In genomic region chr17:17269926-17270773, GRCh38 we compare ENCODE assay signal across 12 cellular contexts. TPM values are rescaled to one million over a fixed set of nuclear protein-coding genes. Genes with fewer than 3 reads are reported as not detected.
DNase-seq lines count a peak whose midpoint lies in the region; ATAC-seq and TF ChIP-seq lines count a peak whose summit lies in the region.
"Had no signal": no experiment of that assay in that cellular context is flagged by ENCODE, and none has a peak within 500 bp of the region (broad histone marks: within the 10 kb centered on the region; RNA-seq: fewer than 3 reads in every experiment).

No MANE protein-coding gene starts in this region.

- H2BK5ac ChIP-seq in trophoblast cell (ENCODE audit: low read depth, low read length, poor library complexity) = no peak overlapping the region

- no peak overlapping the region for H4K91ac ChIP-seq in trophoblast cell (ENCODE audit: low read depth, low read length)

- TF ChIP-seq CTCF in HFFc6 (IDR thresholded peaks at IDR 0.05) (peak; percentile 55), lower lobe of right lung (IDR thresholded peaks at IDR 0.05) (peak; percentile 22), ascending aorta (IDR thresholded peaks at IDR 0.05) (no peak)

- H4K12ac ChIP-seq in trophoblast cell (ENCODE audit: low read depth, low read length) = no peak overlapping the region

- no peak overlapping the region for H2AFZ ChIP-seq in trophoblast cell (ENCODE audit: insufficient read depth, low read length, poor library complexity)

- no peak overlapping the region for H3K9ac ChIP-seq in trophoblast cell (ENCODE audit: low read length)

- H3K36me3 ChIP-seq in CD4-positive, CD25-positive, alpha-beta regulatory T cell (ENCODE audit: control insufficient read depth, insufficient read depth, low read length) = peaks cover 83% of the 10 kb centered on the region
- H3K36me3 ChIP-seq in lower lobe of right lung (peaks cover 98% of the 10 kb centered on the region), ascending aorta (peaks cover 79 to 87% of the 10 kb centered on the region in 2 donors), trophoblast cell (ENCODE audit: control insufficient read depth in 1 of 2, insufficient read depth in 2 of 2, low read length in 2 of 2) (peaks cover 29 to 47% of the 10 kb centered on the region in 2 experiments)

- H3K4ac ChIP-seq in trophoblast cell (ENCODE audit: low read depth, low read length) = no peak overlapping the region

- H2BK12ac ChIP-seq in trophoblast cell (ENCODE audit: low read length) = no peak overlapping the region

- no peak overlapping the region for H2BK120ac ChIP-seq in trophoblast cell (ENCODE audit: insufficient read depth, low read length, poor library complexity)

- no peaks in the 10 kb centered on the region for H3K79me1 ChIP-seq in trophoblast cell (ENCODE audit: low read length)

- no peaks in the 10 kb centered on the region for H3K79me2 ChIP-seq in trophoblast cell (ENCODE audit: control insufficient read depth, insufficient read depth, low read length, poor library complexity)

- WGBS in trophoblast cell (ENCODE audit: extremely low coverage, insufficient coverage, insufficient read length) = no CpG with 5 or more reads among the region's 9 CpGs

- no peak overlapping the region for H4K8ac ChIP-seq in trophoblast cell (ENCODE audit: low read depth, low read length)

- H3K4me1 ChIP-seq in CD4-positive, CD25-positive, alpha-beta regulatory T cell (ENCODE audit: control insufficient read depth, insufficient read depth, low read length, poor library complexity, severe bottlenecking) = no peaks in the 10 kb centered on the region
- H3K4me1 ChIP-seq in lower lobe of right lung = no peaks in the 10 kb centered on the region
- H3K4me1 ChIP-seq in ascending aorta = no peaks in the 10 kb centered on the region
- H3K4me1 ChIP-seq in trophoblast cell (ENCODE audit: control insufficient read depth in 1 of 2, insufficient read depth in 2 of 2, low read length in 2 of 2) = no peaks in the 10 kb centered on the region

- no peak overlapping the region for H3K4me2 ChIP-seq in trophoblast cell (ENCODE audit: low read length)

- no peaks in the 10 kb centered on the region for H3K27me3 Mint-ChIP-seq in CD4-positive, CD25-positive, alpha-beta regulatory T cell
- H3K27me3 Mint-ChIP-seq in HFFc6 (ENCODE audit: insufficient read depth) = no peaks in the 10 kb centered on the region
- H3K27me3 Mint-ChIP-seq in activated T-cell treated with anti-CD3 and anti-CD28 coated beads, Interleukin-2, amount 50 U/mL, for 24 hours = no peaks in the 10 kb centered on the region

- DNase-seq in CD4-positive, CD25-positive, alpha-beta regulatory T cell = peak in 2 of 3 donors; percentile 8 to 37
- DNase-seq in HFFc6 (no peak), lower lobe of right lung (no peak), ascending aorta (ENCODE audit: low spot score in 2 of 2) (no peak), NCI-H2029 (lab: John Stamatoyannopoulos, UW) (no peak), trophoblast cell (no peak)
- peak; percentile 37 for DNase-seq in activated T-cell treated with anti-CD3 and anti-CD28 coated beads, Interleukin-2, amount 50 U/mL, for 24 hours
- DNase-seq: foreskin melanocyte, NCI-H1092, occipital lobe, Right ventricle myocardium superior had no signal

- no peaks in the 10 kb centered on the region for H3K9me3 Mint-ChIP-seq in CD4-positive, CD25-positive, alpha-beta regulatory T cell
- H3K9me3 Mint-ChIP-seq in HFFc6 = no peaks in the 10 kb centered on the region
- H3K9me3 Mint-ChIP-seq in activated T-cell treated with anti-CD3 and anti-CD28 coated beads, Interleukin-2, amount 50 U/mL, for 24 hours = no peaks in the 10 kb centered on the region

- no peak overlapping the region for H3K27ac ChIP-seq in CD4-positive, CD25-positive, alpha-beta regulatory T cell (ENCODE audit: insufficient read depth, low read length, poor library complexity, severe bottlenecking)
- no peak overlapping the region for H3K27ac ChIP-seq in lower lobe of right lung
- no peak overlapping the region for H3K27ac ChIP-seq in ascending aorta
- no peak overlapping the region for H3K27ac ChIP-seq in trophoblast cell (ENCODE audit: low read depth, low read length)

- intact Hi-C loops in lower lobe of right lung (cut with DNase I) (no loop called here), ascending aorta (cut with DNase I) (no loop called here)

- no peak overlapping the region for H3K18ac ChIP-seq in trophoblast cell (ENCODE audit: low read length)

- H3K23ac ChIP-seq in trophoblast cell (ENCODE audit: low read length) = no peak overlapping the region

- ATAC-seq in CD4-positive, CD25-positive, alpha-beta regulatory T cell (ENCODE audit: low read depth in 2 of 2) = no peak
- ATAC-seq in lower lobe of right lung = no peak
- no peak for ATAC-seq in GM19023 (IDR thresholded peaks at IDR 0.05; ENCODE audit: unreplicated experiment)

- H3K4me3 Mint-ChIP-seq in CD4-positive, CD25-positive, alpha-beta regulatory T cell = no peak overlapping the region
- H3K4me3 Mint-ChIP-seq in HFFc6 = no peak overlapping the region
- H3K4me3 Mint-ChIP-seq in activated T-cell treated with anti-CD3 and anti-CD28 coated beads, Interleukin-2, amount 50 U/mL, for 24 hours = no peak overlapping the region

- H3K9me3 ChIP-seq in CD4-positive, CD25-positive, alpha-beta regulatory T cell (ENCODE audit: control insufficient read depth in 2 of 2, low read length in 2 of 2) = no peaks in the 10 kb centered on the region
- H3K9me3 ChIP-seq in lower lobe of right lung = no peaks in the 10 kb centered on the region
- H3K9me3 ChIP-seq in ascending aorta = no peaks in the 10 kb centered on the region
- no peaks in the 10 kb centered on the region for H3K9me3 ChIP-seq in trophoblast cell (ENCODE audit: insufficient read depth, low read depth, low read length)

- H3K4me3 ChIP-seq in CD4-positive, CD25-positive, alpha-beta regulatory T cell (ENCODE audit: low read depth, low read length) = no peak overlapping the region
- H3K4me3 ChIP-seq in lower lobe of right lung (no peak overlapping the region), ascending aorta (no peak overlapping the region), trophoblast cell (ENCODE audit: low read depth, low read length) (no peak overlapping the region)

- peaks cover 4 to 8% (median 5%) of the 10 kb centered on the region in 4 donors for H3K4me1 Mint-ChIP-seq in CD4-positive, CD25-positive, alpha-beta regulatory T cell
- no peaks in the 10 kb centered on the region for H3K4me1 Mint-ChIP-seq in HFFc6 (ENCODE audit: low read depth)
- H3K4me1 Mint-ChIP-seq in activated T-cell treated with anti-CD3 and anti-CD28 coated beads, Interleukin-2, amount 50 U/mL, for 24 hours (ENCODE audit: low read depth) = peaks cover 2% of the 10 kb centered on the region

- no peaks in the 10 kb centered on the region for H3K27me3 ChIP-seq in CD4-positive, CD25-positive, alpha-beta regulatory T cell (ENCODE audit: control insufficient read depth, insufficient read depth, low read length)
- H3K27me3 ChIP-seq in lower lobe of right lung (ENCODE audit: low read depth) = no peaks in the 10 kb centered on the region
- no peaks in the 10 kb centered on the region for H3K27me3 ChIP-seq in ascending aorta
- no peaks in the 10 kb centered on the region for H3K27me3 ChIP-seq in trophoblast cell (ENCODE audit: insufficient read depth, low read length)

- H3K14ac ChIP-seq in trophoblast cell (ENCODE audit: low read length) = no peak overlapping the region

- H3K36me3 Mint-ChIP-seq in CD4-positive, CD25-positive, alpha-beta regulatory T cell = peaks cover 31% of the 10 kb centered on the region
- H3K36me3 Mint-ChIP-seq in HFFc6 (ENCODE audit: low read depth) = peaks cover 22% of the 10 kb centered on the region; the same call in 1 of the 2 replicates
- H3K36me3 Mint-ChIP-seq in activated T-cell treated with anti-CD3 and anti-CD28 coated beads, Interleukin-2, amount 50 U/mL, for 24 hours (ENCODE audit: low read depth) = peaks cover 88% of the 10 kb centered on the region

- no peak overlapping the region for H2AK5ac ChIP-seq in trophoblast cell (ENCODE audit: low read length)

- no peak overlapping the region for H3K27ac Mint-ChIP-seq in CD4-positive, CD25-positive, alpha-beta regulatory T cell
- no peak overlapping the region for H3K27ac Mint-ChIP-seq in HFFc6
- no peak overlapping the region for H3K27ac Mint-ChIP-seq in activated T-cell treated with anti-CD3 and anti-CD28 coated beads, Interleukin-2, amount 50 U/mL, for 24 hours

RNA-seq across cellular contexts. Expression of gene COPS3, which starts 10.9 kb away (rescaled TPM):
- total RNA-seq in CD4-positive, CD25-positive, alpha-beta regulatory T cell = 92.1 TPM
- 100 to 1,000 TPM in 2 of 4 donors, 10 to 100 TPM in 2; 98.5 to 123 (median 106) TPM for polyA plus RNA-seq in CD4-positive, CD25-positive, alpha-beta regulatory T cell
- 10 to 100 TPM; 82.3 to 93.7 (median 86.7) TPM for total RNA-seq in HFFc6 (2021; fragmentation: NEBNext Ultra II Directional; extraction: Animal tissue kit (Norgen Biotek cat#: 25700))
- 50.1 TPM for total RNA-seq in lower lobe of right lung
- total RNA-seq in ascending aorta = 36.6 TPM
- 103 and 107 TPM in 2 replicates for polyA plus RNA-seq in trophoblast cell (2013)

RNA-seq across cellular contexts. Expression of gene NT5M, which starts 33.0 kb away (rescaled TPM):
- 3.9 TPM for total RNA-seq in CD4-positive, CD25-positive, alpha-beta regulatory T cell
- polyA plus RNA-seq in CD4-positive, CD25-positive, alpha-beta regulatory T cell = 1 to 10 TPM in 2 of 4 donors, under 1 TPM in 2; 0.75 to 2.0 (median 1.4) TPM
- under 1 TPM; 0.20 to 0.83 (median 0.60) TPM for total RNA-seq in HFFc6 (2021; fragmentation: NEBNext Ultra II Directional; extraction: Animal tissue kit (Norgen Biotek cat#: 25700))
- total RNA-seq in lower lobe of right lung (1.1 TPM), ascending aorta (4.6 TPM)
- polyA plus RNA-seq in trophoblast cell (2013) = 0.96 and 1.1 TPM in 2 replicates

RNA-seq across cellular contexts. Expression of gene FLCN, which starts 33.2 kb away (rescaled TPM):
- 60.5 TPM for total RNA-seq in CD4-positive, CD25-positive, alpha-beta regulatory T cell
- polyA plus RNA-seq in CD4-positive, CD25-positive, alpha-beta regulatory T cell = 10 to 100 TPM in 1 of 4 donors, 1 to 10 TPM in 3; 6.6 to 10.9 (median 7.6) TPM
- 10 to 100 TPM; 15.8 to 19.2 (median 17.3) TPM for total RNA-seq in HFFc6 (2021; fragmentation: NEBNext Ultra II Directional; extraction: Animal tissue kit (Norgen Biotek cat#: 25700))
- total RNA-seq in lower lobe of right lung (92.6 TPM), ascending aorta (48.6 TPM)
- 19.4 and 21.6 TPM in 2 replicates for polyA plus RNA-seq in trophoblast cell (2013)

Comparison
In these comparisons a context has a peak if more than half of its experiments do, and no peak if none do; other contexts are left out.
1. DNase-seq: peak in CD4-positive, CD25-positive, alpha-beta regulatory T cell (2 of 3) and activated T-cell treated with anti-CD3 and anti-CD28 coated beads, Interleukin-2, amount 50 U/mL, for 24 hours (single experiment); none in HFFc6 (single experiment), lower lobe of right lung (single experiment), ascending aorta (0 of 2), NCI-H2029 (single experiment) and trophoblast cell (0 of 2).
2. CTCF ChIP-seq: peak in HFFc6 (single experiment) and lower lobe of right lung (single experiment); none in ascending aorta (0 of 3).